Comparison of ENCODE assay signal across 8 cellular contexts in the genomic region with DNA sequence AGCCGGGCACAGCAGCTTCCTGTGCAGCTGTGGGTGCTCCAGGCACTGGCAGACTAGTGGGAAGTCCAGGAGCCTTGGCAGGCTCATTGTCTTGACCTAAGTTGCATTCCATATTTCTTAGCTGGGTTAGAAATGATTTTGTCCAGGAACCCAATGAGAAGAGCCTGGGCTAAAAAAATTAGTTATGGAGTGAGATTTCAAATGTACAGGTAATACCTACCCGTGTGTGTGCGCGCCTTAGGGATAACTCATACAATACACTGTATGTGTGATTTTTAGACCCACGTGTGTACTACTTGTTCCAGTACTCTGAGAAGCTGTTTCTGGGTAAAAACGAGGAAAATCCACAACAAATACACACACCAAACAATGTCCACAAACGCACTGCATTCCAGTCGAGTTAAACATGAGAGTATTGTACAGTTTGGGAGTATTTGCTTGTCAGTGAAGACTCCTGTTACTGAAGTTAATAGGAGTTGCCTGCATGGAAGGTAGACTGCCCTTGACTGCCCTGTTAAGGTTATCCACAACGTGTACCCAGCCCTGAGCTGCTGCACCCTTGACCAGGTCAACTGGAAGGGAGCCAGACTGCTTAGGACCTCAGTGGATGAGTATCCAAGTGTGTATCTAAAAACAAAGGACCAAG.
DNase-seq lines count a peak whose midpoint lies in the region; ATAC-seq lines count a peak whose summit lies in the region.

No MANE protein-coding gene starts in this region.

- peak overlapping the region; percentile 93 for H3K27ac Mint-ChIP-seq in stimulated activated naive CD8-positive, alpha-beta T cell treated with anti-CD3 and anti-CD28 coated beads, Interleukin-15, Interleukin-2, amounts not matched to agents 100 ng/mL and 50 ng/mL, for 24 hours

- H3K4me3 Mint-ChIP-seq in stimulated activated naive CD8-positive, alpha-beta T cell treated with anti-CD3 and anti-CD28 coated beads, Interleukin-15, Interleukin-2, amounts not matched to agents 100 ng/mL and 50 ng/mL, for 24 hours: peak overlapping the region; percentile 93

- H3K9me3 Mint-ChIP-seq in stimulated activated naive CD8-positive, alpha-beta T cell treated with anti-CD3 and anti-CD28 coated beads, Interleukin-15, Interleukin-2, amounts not matched to agents 100 ng/mL and 50 ng/mL, for 24 hours: no peaks in the 10 kb centered on the region

- no peak for DNase-seq in stimulated activated naive CD8-positive, alpha-beta T cell treated with anti-CD3 and anti-CD28 coated beads, Interleukin-15, Interleukin-2, amounts not matched to agents 100 U/mL and 50 U/mL, for 24 hours
- DNase-seq in caudate nucleus (lab: John Stamatoyannopoulos, UW) (peak in 10 of 61 donors; percentile 4 to 56 (median 20)), midbrain (lab: John Stamatoyannopoulos, UW) (peak; percentile 45), GM19238 (ENCODE audit: insufficient read length, low spot score) (no peak), cortex of kidney (lab: John Stamatoyannopoulos, UW) (no peak), GM19240 (ENCODE audit: insufficient read length, low spot score) (no peak)

- no peaks in the 10 kb centered on the region for H3K27me3 Mint-ChIP-seq in stimulated activated naive CD8-positive, alpha-beta T cell treated with anti-CD3 and anti-CD28 coated beads, Interleukin-15, Interleukin-2, amounts not matched to agents 100 ng/mL and 50 ng/mL, for 24 hours

- peaks cover 31% of the 10 kb centered on the region for H3K36me3 Mint-ChIP-seq in stimulated activated naive CD8-positive, alpha-beta T cell treated with anti-CD3 and anti-CD28 coated beads, Interleukin-15, Interleukin-2, amounts not matched to agents 100 ng/mL and 50 ng/mL, for 24 hours (ENCODE audit: low read depth)

- peak overlapping the region; percentile 95 for H3K27ac ChIP-seq in caudate nucleus (ENCODE audit: low read depth, low read length)

- ATAC-seq in stimulated activated naive CD8-positive, alpha-beta T cell treated with anti-CD3 and anti-CD28 coated beads, Interleukin-15, Interleukin-2, amounts not matched to agents 100 U/mL and 50 U/mL, for 24 hours: no peak
- no peak for ATAC-seq in GM18861 (IDR thresholded peaks at IDR 0.05; ENCODE audit: unreplicated experiment)

- peaks cover 63% of the 10 kb centered on the region for H3K4me1 Mint-ChIP-seq in stimulated activated naive CD8-positive, alpha-beta T cell treated with anti-CD3 and anti-CD28 coated beads, Interleukin-15, Interleukin-2, amounts not matched to agents 100 ng/mL and 50 ng/mL, for 24 hours (ENCODE audit: low read depth)
